Comparison of ENCODE assay signal across 21 cellular contexts in genomic region chr14:43200519-43200918, GRCh38.
A peak's percentile ranks its signal among the peaks of the same experiment; 100 is the strongest.
DNase-seq lines count a peak whose midpoint lies in the region; ATAC-seq and FAIRE-seq lines count a peak whose summit lies in the region.
"Had no signal": no experiment of that assay in that cellular context is flagged by ENCODE, and none has a peak within 500 bp of the region (broad histone marks: within the 10 kb centered on the region; RNA-seq: fewer than 3 reads in every experiment).

No MANE protein-coding gene starts in this region.

- no peaks in the 10 kb centered on the region for H3K79me2 ChIP-seq in Karpas-422 (ENCODE audit: low read length)

- H4K20me1 ChIP-seq in Karpas-422 (ENCODE audit: insufficient read depth, low read depth, low read length) = no peaks in the 10 kb centered on the region
- H4K20me1 ChIP-seq: BLaER1 treated with 17β-estradiol and CSF1 and Interleukin-3, amounts not matched to agents 10 nM and 100 nM had no signal

- peaks cover 4% of the 10 kb centered on the region; the same call in 1 of the 2 replicates for H3K4me1 ChIP-seq in Karpas-422 (ENCODE audit: low read length)
- H3K4me1 ChIP-seq: A549; BLaER1 treated with 17β-estradiol and CSF1 and Interleukin-3, amounts not matched to agents 10 nM and 100 nM; Caco-2 had no signal

- no peak overlapping the region for H3K4me2 ChIP-seq in Karpas-422 (ENCODE audit: low read depth, low read length, poor library complexity, severe bottlenecking)
- H3K4me2 ChIP-seq: A549; BLaER1 treated with 17β-estradiol and CSF1 and Interleukin-3, amounts not matched to agents 10 nM and 100 nM had no signal

- intact Hi-C loops in posterior cingulate gyrus (cut with DNase I) = no loop called here

- no peak overlapping the region for H3K27ac ChIP-seq in Karpas-422 (ENCODE audit: low read length)
- H3K27ac ChIP-seq: A549; BLaER1 treated with 17β-estradiol and CSF1 and Interleukin-3, amounts not matched to agents 10 nM and 100 nM; C4-2B had no signal

- H3K27me3 ChIP-seq in Karpas-422 (ENCODE audit: low read length) = no peaks in the 10 kb centered on the region
- H3K27me3 ChIP-seq: BLaER1 treated with 17β-estradiol and CSF1 and Interleukin-3, amounts not matched to agents 10 nM and 100 nM had no signal

- H3K9me2 ChIP-seq in Karpas-422 (replicated peaks; ENCODE audit: insufficient read depth, low read length) = no peaks in the 10 kb centered on the region

- peak overlapping the region; percentile 5; the same call in 1 of the 2 replicates for H2AFZ ChIP-seq in Karpas-422 (ENCODE audit: low read length)

- DNase-seq in Karpas-422 = no peak
- DNase-seq in frontal cortex (ENCODE audit: low spot score in 2 of 2) = no peak
- no peak for DNase-seq in posterior cingulate gyrus
- no peak for DNase-seq in NOMO-1 (lab: John Stamatoyannopoulos, UW; ENCODE audit: unreplicated experiment in 2 of 2)
- DNase-seq: 8988T; AML-193; Caco-2; Calu3; CD4-positive, alpha-beta T cell; CD8-positive, alpha-beta T cell; DMS79 treated with DMSO at 0.1 percent for 48 hours; GF-D8 had no signal

- H3K9ac ChIP-seq in Karpas-422 (ENCODE audit: low read length) = no peak overlapping the region
- H3K9ac ChIP-seq: BLaER1 treated with 17β-estradiol and CSF1 and Interleukin-3, amounts not matched to agents 10 nM and 100 nM had no signal

- H3K4me3 ChIP-seq in Karpas-422 (ENCODE audit: low read length) = no peak overlapping the region
- H3K4me3 ChIP-seq: A549; BLaER1 treated with 17β-estradiol and CSF1 and Interleukin-3, amounts not matched to agents 10 nM and 100 nM had no signal

- H3K9me3 ChIP-seq in Karpas-422 (ENCODE audit: low read length) = no peaks in the 10 kb centered on the region
- H3K9me3 ChIP-seq: A549; BLaER1 treated with 17β-estradiol and CSF1 and Interleukin-3, amounts not matched to agents 10 nM and 100 nM; Caco-2 had no signal

- H3K36me3 ChIP-seq in Karpas-422 (ENCODE audit: insufficient read depth, low read length) = no peaks in the 10 kb centered on the region
- H3K36me3 ChIP-seq: BLaER1 treated with 17β-estradiol and CSF1 and Interleukin-3, amounts not matched to agents 10 nM and 100 nM had no signal

- no peak for ATAC-seq in GM21447 (IDR thresholded peaks at IDR 0.05; ENCODE audit: unreplicated experiment)
- ATAC-seq: A549; CD8-positive, alpha-beta T cell had no signal

- FAIRE-seq in A204.1 (lab: Jason Lieb, UNC) (peak; percentile 32), frontal cortex (lab: Jason Lieb, UNC) (peak; percentile 31)
- FAIRE-seq: A549, D721Med, G401.6, GM12891, GM19239 had no signal
